ENCODE assay signal across 1 cellular context in genomic region chr3:52227766-52228165, GRCh38.
TF ChIP-seq lines count a peak whose summit lies in the region.

No MANE protein-coding gene starts in this region.

TF ChIP-seq in SK-N-SH, 30 proteins besides CTCF, POLR2A, EP300 and RAD21:
- no peak for TF ChIP-seq MEF2A (IDR thresholded peaks at IDR 0.05; ENCODE audit: borderline replicate concordance, low read depth)
- TF ChIP-seq, protein P1, sequence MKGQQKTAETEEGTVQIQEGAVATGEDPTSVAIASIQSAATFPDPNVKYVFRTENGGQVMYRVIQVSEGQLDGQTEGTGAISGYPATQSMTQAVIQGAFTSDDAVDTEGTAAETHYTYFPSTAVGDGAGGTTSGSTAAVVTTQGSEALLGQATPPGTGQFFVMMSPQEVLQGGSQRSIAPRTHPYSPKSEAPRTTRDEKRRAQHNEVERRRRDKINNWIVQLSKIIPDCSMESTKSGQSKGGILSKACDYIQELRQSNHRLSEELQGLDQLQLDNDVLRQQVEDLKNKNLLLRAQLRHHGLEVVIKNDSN (IDR thresholded peaks at IDR 0.05; ENCODE audit: borderline replicate concordance, low read depth): no peak
- TF ChIP-seq SMC3 (IDR thresholded peaks at IDR 0.05; ENCODE audit: low read depth, low read length): no peak
- no peak for TF ChIP-seq NRF1 (IDR thresholded peaks at IDR 0.05; ENCODE audit: low read depth, low read length)
- no peak for TF ChIP-seq TEAD4 (IDR thresholded peaks at IDR 0.05; ENCODE audit: borderline replicate concordance, insufficient read depth)
- no peak for TF ChIP-seq POLR2AphosphoS5 (IDR thresholded peaks at IDR 0.05; ENCODE audit: low read depth, low read length)
- TF ChIP-seq, protein P2, sequence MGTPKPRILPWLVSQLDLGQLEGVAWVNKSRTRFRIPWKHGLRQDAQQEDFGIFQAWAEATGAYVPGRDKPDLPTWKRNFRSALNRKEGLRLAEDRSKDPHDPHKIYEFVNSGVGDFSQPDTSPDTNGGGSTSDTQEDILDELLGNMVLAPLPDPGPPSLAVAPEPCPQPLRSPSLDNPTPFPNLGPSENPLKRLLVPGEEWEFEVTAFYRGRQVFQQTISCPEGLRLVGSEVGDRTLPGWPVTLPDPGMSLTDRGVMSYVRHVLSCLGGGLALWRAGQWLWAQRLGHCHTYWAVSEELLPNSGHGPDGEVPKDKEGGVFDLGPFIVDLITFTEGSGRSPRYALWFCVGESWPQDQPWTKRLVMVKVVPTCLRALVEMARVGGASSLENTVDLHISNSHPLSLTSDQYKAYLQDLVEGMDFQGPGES (IDR thresholded peaks at IDR 0.05; ENCODE audit: low read depth, low read length): no peak
- TF ChIP-seq USF2 (IDR thresholded peaks at IDR 0.05; ENCODE audit: borderline replicate concordance, low read depth, low read length): no peak
